In the genomic region with DNA sequence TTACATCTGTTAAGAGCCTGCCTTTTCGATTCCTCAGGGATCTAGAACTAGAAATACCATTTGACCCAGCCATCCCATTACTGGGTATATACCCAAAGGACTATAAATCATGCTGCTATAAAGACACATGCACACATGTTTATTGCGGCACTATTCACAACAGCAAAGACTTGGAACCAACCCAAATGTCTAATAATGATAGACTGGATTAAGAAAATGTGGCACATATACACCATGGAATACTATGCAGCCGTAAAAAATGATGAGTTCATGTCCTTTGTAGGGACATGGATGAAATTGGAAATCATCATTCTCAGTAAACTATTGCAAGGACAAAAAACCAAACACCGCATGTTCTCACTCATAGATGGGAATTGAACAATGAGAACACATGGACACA, we compare ENCODE assay signal across 10 cellular contexts. TPM values are rescaled to one million over a fixed set of nuclear protein-coding genes. Genes with fewer than 3 reads are reported as not detected.
A peak's percentile ranks its signal among the peaks of the same experiment; 100 is the strongest.
DNase-seq lines count a peak whose midpoint lies in the region; ATAC-seq and TF ChIP-seq lines count a peak whose summit lies in the region.
"Not testable (repeated sequence)": the region's sequence is repeated elsewhere in the genome, so short reads cannot be mapped to it uniquely, and the experiment has no call there.
"Had no signal": no experiment of that assay in that cellular context is flagged by ENCODE, and none has a peak within 500 bp of the region (broad histone marks: within the 10 kb centered on the region; RNA-seq: fewer than 3 reads in every experiment).

No MANE protein-coding gene starts in this region.

- peaks cover 14% of the 10 kb centered on the region for H3K36me3 Mint-ChIP-seq in activated CD4-positive, alpha-beta memory T cell treated with anti-CD3 and anti-CD28 coated beads for 36 hours
- peaks cover 16 to 22% of the 10 kb centered on the region in 2 donors for H3K36me3 Mint-ChIP-seq in activated naive CD4-positive, alpha-beta T cell treated with anti-CD3 and anti-CD28 coated beads, Interleukin-2, amount 50 U/mL, for 72 hours
- H3K36me3 Mint-ChIP-seq in effector memory CD8-positive, alpha-beta T cell (ENCODE audit: insufficient read depth) = peaks cover 43% of the 10 kb centered on the region
- H3K36me3 Mint-ChIP-seq in naive thymus-derived CD4-positive, alpha-beta T cell = peaks cover 0 to 17% (median 12%) of the 10 kb centered on the region in 5 donors
- H3K36me3 Mint-ChIP-seq in stimulated activated memory B cell treated with anti-CD40 and anti-IgM and Interleukin-4, amounts not matched to agents 10 μg/mL and 1 μg/mL and 100 μg/mL, for 72 hours = peaks cover 24% of the 10 kb centered on the region

- H3K27ac ChIP-seq in A673 (ENCODE audit: low read depth, low read length, poor library complexity, severe bottlenecking); Panc1 (ENCODE audit: low read length); naive thymus-derived CD4-positive, alpha-beta T cell (ENCODE audit: low read depth, low read length): not testable (repeated sequence)

- H3K27me3 Mint-ChIP-seq in activated CD4-positive, alpha-beta memory T cell treated with anti-CD3 and anti-CD28 coated beads for 36 hours; effector memory CD8-positive, alpha-beta T cell; naive thymus-derived CD4-positive, alpha-beta T cell; stimulated activated memory B cell treated with anti-CD40 and anti-IgM and Interleukin-4, amounts not matched to agents 10 μg/mL and 1 μg/mL and 100 μg/mL, for 72 hours: not testable (repeated sequence)

- H3K9me3 ChIP-seq in A673 (ENCODE audit: low read depth, low read length, poor library complexity, severe bottlenecking); ES-I3 (ENCODE audit: control insufficient read depth, insufficient read depth, low read length); Panc1 (ENCODE audit: control insufficient read depth, insufficient read depth, low read depth, low read length); naive thymus-derived CD4-positive, alpha-beta T cell (ENCODE audit: control insufficient read depth in 2 of 3, low read length in 3 of 3): not testable (repeated sequence)

- H3K27me3 ChIP-seq in A673 (replicated peaks; ENCODE audit: insufficient read depth, low read depth, low read length, poor library complexity); Panc1 (ENCODE audit: control insufficient read depth, insufficient read depth, low read length); naive thymus-derived CD4-positive, alpha-beta T cell (ENCODE audit: control insufficient read depth in 2 of 2, insufficient read depth in 2 of 2, low read length in 2 of 2): not testable (repeated sequence)

- intact Hi-C loops in A673 (cut with micrococcal nuclease; ENCODE audit: unreplicated experiment); Panc1 (cut with micrococcal nuclease; ENCODE audit: unreplicated experiment); activated CD4-positive, alpha-beta memory T cell treated with anti-CD3 and anti-CD28 coated beads for 36 hours (cut with micrococcal nuclease); naive thymus-derived CD4-positive, alpha-beta T cell (cut with micrococcal nuclease): not testable (repeated sequence)

- H3K9me3 Mint-ChIP-seq in activated CD4-positive, alpha-beta memory T cell treated with anti-CD3 and anti-CD28 coated beads for 36 hours; activated naive CD4-positive, alpha-beta T cell treated with anti-CD3 and anti-CD28 coated beads, Interleukin-2, amount 50 U/mL, for 72 hours; effector memory CD8-positive, alpha-beta T cell; naive thymus-derived CD4-positive, alpha-beta T cell; stimulated activated memory B cell treated with anti-CD40 and anti-IgM and Interleukin-4, amounts not matched to agents 10 μg/mL and 1 μg/mL and 100 μg/mL, for 72 hours: not testable (repeated sequence)

- peak overlapping the region; percentile 90 for H3K4me3 Mint-ChIP-seq in activated CD4-positive, alpha-beta memory T cell treated with anti-CD3 and anti-CD28 coated beads for 36 hours
- H3K4me3 Mint-ChIP-seq in effector memory CD8-positive, alpha-beta T cell = peak overlapping the region; percentile 88 to 96
- peak overlapping the region; percentile 76 to 98 (median 94) for H3K4me3 Mint-ChIP-seq in naive thymus-derived CD4-positive, alpha-beta T cell
- H3K4me3 Mint-ChIP-seq in stimulated activated memory B cell treated with anti-CD40 and anti-IgM and Interleukin-4, amounts not matched to agents 10 μg/mL and 1 μg/mL and 100 μg/mL, for 72 hours = peak overlapping the region; percentile 89

- not testable (repeated sequence) for DNase-seq in A673 (ENCODE audit: low spot score); Panc1 (ENCODE audit: low read depth, low spot score); activated CD4-positive, alpha-beta memory T cell treated with anti-CD3 and anti-CD28 coated beads for 36 hours; activated naive CD4-positive, alpha-beta T cell treated with anti-CD3 and anti-CD28 coated beads, Interleukin-2, amount 50 U/mL, for 72 hours (ENCODE audit: low spot score in 2 of 2); effector memory CD8-positive, alpha-beta T cell; naive thymus-derived CD4-positive, alpha-beta T cell

- CTCF ChIA-PET in A673 (lab: Charles Lee); Panc1 (lab: Charles Lee); activated CD4-positive, alpha-beta memory T cell treated with anti-CD3 and anti-CD28 coated beads for 36 hours (lab: Charles Lee); naive thymus-derived CD4-positive, alpha-beta T cell (lab: Charles Lee): not testable (repeated sequence)

- BruUV-seq in A673 (replicated peaks; lab: Mats Ljungman, UMichigan) = not testable (repeated sequence)
- TSS peak; percentile 94 for BruUV-seq in Panc1 (replicated peaks; lab: Mats Ljungman, UMichigan)

- ATAC-seq in Panc1; activated naive CD4-positive, alpha-beta T cell treated with anti-CD3 and anti-CD28 coated beads, Interleukin-2, amount 50 U/mL, for 72 hours; effector memory CD8-positive, alpha-beta T cell (replicated peaks); naive thymus-derived CD4-positive, alpha-beta T cell; stimulated activated memory B cell treated with anti-CD40 and anti-IgM and Interleukin-4, amounts not matched to agents 10 μg/mL and 1 μg/mL and 100 μg/mL, for 72 hours: not testable (repeated sequence)

- in situ Hi-C loops in Panc1 (cut with HindIII; ENCODE audit: low pct_unique_long_range_greater_than_20kb, low sequenced_read_pairs) = not testable (repeated sequence)

- H3K4me3 ChIP-seq in A673 (ENCODE audit: low read depth, low read length, poor library complexity, severe bottlenecking) (peak overlapping the region; percentile 78), Panc1 (ENCODE audit: low read depth in 2 of 2, low read length in 2 of 2) (peak overlapping the region; percentile 92 to 94)
- H3K4me3 ChIP-seq in naive thymus-derived CD4-positive, alpha-beta T cell (ENCODE audit: low read length) = not testable (repeated sequence)

- H3K4me1 ChIP-seq in A673 (ENCODE audit: insufficient read depth, low read length, poor library complexity, severe bottlenecking) = peaks cover 16% of the 10 kb centered on the region
- H3K4me1 ChIP-seq in ES-I3 (ENCODE audit: insufficient read depth, low read length) = not testable (repeated sequence)
- peaks cover 19% of the 10 kb centered on the region for H3K4me1 ChIP-seq in Panc1 (ENCODE audit: control insufficient read depth, insufficient read depth, low read length)
- peaks cover 21 to 23% of the 10 kb centered on the region in 2 donors for H3K4me1 ChIP-seq in naive thymus-derived CD4-positive, alpha-beta T cell (ENCODE audit: control insufficient read depth in 2 of 2, insufficient read depth in 2 of 2, low read length in 2 of 2)

- peak overlapping the region; percentile 67; the same call in 1 of the 2 replicates for H3K9ac ChIP-seq in ES-I3 (ENCODE audit: low read depth, low read length)

- H3K27ac Mint-ChIP-seq in activated CD4-positive, alpha-beta memory T cell treated with anti-CD3 and anti-CD28 coated beads for 36 hours = not testable (repeated sequence)
- peak overlapping the region; percentile 46 to 90 for H3K27ac Mint-ChIP-seq in activated naive CD4-positive, alpha-beta T cell treated with anti-CD3 and anti-CD28 coated beads, Interleukin-2, amount 50 U/mL, for 72 hours
- H3K27ac Mint-ChIP-seq in effector memory CD8-positive, alpha-beta T cell = peak overlapping the region in 1 of 2 donors; percentile 58
- peak overlapping the region in 8 of 9 donors; percentile 43 to 95 (median 79) for H3K27ac Mint-ChIP-seq in naive thymus-derived CD4-positive, alpha-beta T cell
- peak overlapping the region; percentile 80 for H3K27ac Mint-ChIP-seq in stimulated activated memory B cell treated with anti-CD40 and anti-IgM and Interleukin-4, amounts not matched to agents 10 μg/mL and 1 μg/mL and 100 μg/mL, for 72 hours

- not testable (repeated sequence) for TF ChIP-seq CTCF in A673 (conservative IDR thresholded peaks at IDR 0.05; ENCODE audit: low read depth, low read length); Panc1 (IDR thresholded peaks at IDR 0.05)

- peaks cover 45% of the 10 kb centered on the region for H3K4me1 Mint-ChIP-seq in activated CD4-positive, alpha-beta memory T cell treated with anti-CD3 and anti-CD28 coated beads for 36 hours (ENCODE audit: low read depth)
- peaks cover 26% of the 10 kb centered on the region in 2 donors for H3K4me1 Mint-ChIP-seq in effector memory CD8-positive, alpha-beta T cell (ENCODE audit: low read depth in 2 of 2)
- peaks cover 25 to 61% (median 52%) of the 10 kb centered on the region in 7 donors for H3K4me1 Mint-ChIP-seq in naive thymus-derived CD4-positive, alpha-beta T cell
- H3K4me1 Mint-ChIP-seq in stimulated activated memory B cell treated with anti-CD40 and anti-IgM and Interleukin-4, amounts not matched to agents 10 μg/mL and 1 μg/mL and 100 μg/mL, for 72 hours = peaks cover 45% of the 10 kb centered on the region

- POLR2A ChIA-PET in A673 (lab: Charles Lee; ENCODE audit: low non-redundant PET); Panc1 (lab: Charles Lee): not testable (repeated sequence)
- POLR2A ChIA-PET in activated CD4-positive, alpha-beta memory T cell treated with anti-CD3 and anti-CD28 coated beads for 36 hours (lab: Charles Lee) = interaction anchor here (1.2 to 3.3 kb wide), 2 partner anchors 62 to 75 kb away, joined by 3 to 15 read pairs; a partner anchor contains a TSS
- POLR2A ChIA-PET in naive thymus-derived CD4-positive, alpha-beta T cell (lab: Charles Lee) = interaction anchor here (5.6 kb wide), 1 partner anchor 37 kb away, joined by 50 read pairs; a partner anchor contains a TSS

- H3K36me3 ChIP-seq in A673 (ENCODE audit: insufficient read depth, low read length, poor library complexity, severe bottlenecking) (peaks cover 17% of the 10 kb centered on the region), Panc1 (ENCODE audit: control insufficient read depth, insufficient read depth, low read length) (peaks cover 10% of the 10 kb centered on the region)
- not testable (repeated sequence) for H3K36me3 ChIP-seq in ES-I3 (ENCODE audit: insufficient read depth, low read length)
- H3K36me3 ChIP-seq in naive thymus-derived CD4-positive, alpha-beta T cell (ENCODE audit: control insufficient read depth in 2 of 3, insufficient read depth in 3 of 3, low read length in 3 of 3) = peaks cover 0 to 19% (median 8%) of the 10 kb centered on the region in 3 experiments

RNA-seq across cellular contexts. Expression of a gene that starts 1.8 kb away (rescaled TPM):
- 22.1 and 22.4 TPM in 2 replicates for total RNA-seq in A673 (2021)
- 27.4 TPM for total RNA-seq in Panc1 (2021; ENCODE audit: unreplicated experiment)
- 28.0 TPM for polyA plus RNA-seq in Panc1 (2012; ENCODE audit: insufficient read length)
- total RNA-seq in activated CD4-positive, alpha-beta memory T cell treated with anti-CD3 and anti-CD28 coated beads for 36 hours = 10 to 100 TPM; 22.8 to 25.6 TPM
- total RNA-seq in activated naive CD4-positive, alpha-beta T cell treated with anti-CD3 and anti-CD28 coated beads, Interleukin-2, amount 50 U/mL, for 72 hours = 10 to 100 TPM; 17.9 to 36.1 TPM
- 10 to 100 TPM; 16.4 to 40.4 (median 37.7) TPM for total RNA-seq in naive thymus-derived CD4-positive, alpha-beta T cell
- 10 to 100 TPM; 39.9 to 57.1 TPM for polyA plus RNA-seq in naive thymus-derived CD4-positive, alpha-beta T cell

RNA-seq across cellular contexts. Expression of a gene that starts 7.0 kb away (rescaled TPM):
- total RNA-seq in A673 (2021) (255 and 276 TPM in 2 replicates), Panc1 (2021; ENCODE audit: unreplicated experiment) (172 TPM)
- 208 TPM for polyA plus RNA-seq in Panc1 (2012; ENCODE audit: insufficient read length)
- total RNA-seq in activated CD4-positive, alpha-beta memory T cell treated with anti-CD3 and anti-CD28 coated beads for 36 hours = 100 to 1,000 TPM; 275 to 277 TPM
- 100 to 1,000 TPM; 254 to 286 TPM for total RNA-seq in activated naive CD4-positive, alpha-beta T cell treated with anti-CD3 and anti-CD28 coated beads, Interleukin-2, amount 50 U/mL, for 72 hours
- total RNA-seq in naive thymus-derived CD4-positive, alpha-beta T cell = 100 to 1,000 TPM; 115 to 182 (median 120) TPM
- polyA plus RNA-seq in naive thymus-derived CD4-positive, alpha-beta T cell = 100 to 1,000 TPM; 152 to 156 TPM

RNA-seq across cellular contexts. Expression of a gene that starts 10.4 kb away (rescaled TPM):
- 1.1 and 1.2 TPM in 2 replicates for total RNA-seq in A673 (2021)
- total RNA-seq in Panc1 (2021; ENCODE audit: unreplicated experiment) = 2.2 TPM
- 1.3 TPM for polyA plus RNA-seq in Panc1 (2012; ENCODE audit: insufficient read length)
- 1 to 10 TPM; 1.0 to 1.1 TPM for total RNA-seq in activated CD4-positive, alpha-beta memory T cell treated with anti-CD3 and anti-CD28 coated beads for 36 hours
- 1 to 10 TPM; 1.0 to 1.5 TPM for total RNA-seq in activated naive CD4-positive, alpha-beta T cell treated with anti-CD3 and anti-CD28 coated beads, Interleukin-2, amount 50 U/mL, for 72 hours
- 1 to 10 TPM; 1.2 to 4.8 (median 2.6) TPM for total RNA-seq in naive thymus-derived CD4-positive, alpha-beta T cell
- under 1 TPM in 1 of 2 donors, not detected in 1; 0.20 TPM for polyA plus RNA-seq in naive thymus-derived CD4-positive, alpha-beta T cell

RNA-seq across cellular contexts. Expression of a gene that starts 34.6 kb away (rescaled TPM):
- not detected in 2 replicates for total RNA-seq in A673 (2021)
- total RNA-seq in Panc1 (2021; ENCODE audit: unreplicated experiment) = not detected
- not detected for polyA plus RNA-seq in Panc1 (2012; ENCODE audit: insufficient read length)
- total RNA-seq in activated CD4-positive, alpha-beta memory T cell treated with anti-CD3 and anti-CD28 coated beads for 36 hours = under 1 TPM; 0.24 to 0.36 TPM
- total RNA-seq in activated naive CD4-positive, alpha-beta T cell treated with anti-CD3 and anti-CD28 coated beads, Interleukin-2, amount 50 U/mL, for 72 hours = under 1 TPM; 0.50 to 0.53 TPM
- under 1 TPM in 2 of 5 experiments, not detected in 3; 0.15 to 0.58 TPM for total RNA-seq in naive thymus-derived CD4-positive, alpha-beta T cell
- under 1 TPM; 0.12 to 0.14 TPM for polyA plus RNA-seq in naive thymus-derived CD4-positive, alpha-beta T cell
- total RNA-seq: A172, G401 had no signal

RNA-seq across cellular contexts. Expression of a gene that starts 37.5 kb away (rescaled TPM):
- total RNA-seq in A673 (2021) (39.6 and 40.1 TPM in 2 replicates), Panc1 (2021; ENCODE audit: unreplicated experiment) (23.3 TPM)
- 8.6 TPM for polyA plus RNA-seq in Panc1 (2012; ENCODE audit: insufficient read length)
- 10 to 100 TPM; 46.6 to 47.8 TPM for total RNA-seq in activated CD4-positive, alpha-beta memory T cell treated with anti-CD3 and anti-CD28 coated beads for 36 hours
- total RNA-seq in activated naive CD4-positive, alpha-beta T cell treated with anti-CD3 and anti-CD28 coated beads, Interleukin-2, amount 50 U/mL, for 72 hours = 10 to 100 TPM; 47.9 to 50.1 TPM
- total RNA-seq in naive thymus-derived CD4-positive, alpha-beta T cell = 10 to 100 TPM; 31.6 to 59.2 (median 47.6) TPM
- 10 to 100 TPM; 29.3 to 32.1 TPM for polyA plus RNA-seq in naive thymus-derived CD4-positive, alpha-beta T cell
